12 cellular contexts compared by ENCODE assay signal in genomic region chr1:63189677-63190076, GRCh38.
DNase-seq lines count a peak whose midpoint lies in the region; ATAC-seq and TF ChIP-seq lines count a peak whose summit lies in the region.
"Had no signal": no experiment of that assay in that cellular context is flagged by ENCODE, and none has a peak within 500 bp of the region (broad histone marks: within the 10 kb centered on the region; RNA-seq: fewer than 3 reads in every experiment).

No MANE protein-coding gene starts in this region.

- H2BK12ac ChIP-seq in H9 (ENCODE audit: insufficient read length, low read depth, low read length), result no peak overlapping the region

- H2BK5ac ChIP-seq in H9 (ENCODE audit: insufficient read length, low read length), result no peak overlapping the region

- H3K4me1 ChIP-seq in H9 (ENCODE audit: insufficient read depth, low read length) (peaks cover 13% of the 10 kb centered on the region; the same call in 1 of the 2 replicates), heart right ventricle (no peaks in the 10 kb centered on the region)
- H3K4me1 ChIP-seq: prostate gland had no signal

- no peak overlapping the region for H3K9ac ChIP-seq in H9 (ENCODE audit: extremely low read depth, insufficient read length, low read length)

- DNase-seq in COLO668 (lab: John Stamatoyannopoulos, UW; ENCODE audit: unreplicated experiment) (peak; percentile 43), H9 (peak; percentile 77), NCI-H69 (lab: John Stamatoyannopoulos, UW) (peak; percentile 24), fibroblast of mammary gland (ENCODE audit: low read depth) (peak; percentile 0), NCI-H82 treated with DMSO at 0.1 percent for 48 hours (lab: John Stamatoyannopoulos, UW; ENCODE audit: unreplicated experiment) (no peak), heart right ventricle (no peak), DMS79 treated with DMSO at 0.1 percent for 48 hours (lab: John Stamatoyannopoulos, UW) (no peak)
- DNase-seq: CD8-positive, alpha-beta T cell; effector CD4-positive, alpha-beta T cell had no signal

- peak overlapping the region; percentile 53 for H3K4me2 ChIP-seq in H9 (ENCODE audit: insufficient read depth, insufficient read length, low read length)

- no peaks in the 10 kb centered on the region for H3K9me3 ChIP-seq in H9 (ENCODE audit: control insufficient read depth, low read depth, low read length)
- no peaks in the 10 kb centered on the region for H3K9me3 ChIP-seq in heart right ventricle
- H3K9me3 ChIP-seq: prostate gland had no signal

- no CpG with 5 or more reads among the region's 1 CpG for WGBS in H9 (ENCODE audit: extremely low coverage, insufficient read length, low lambda C conversion rate)
- WGBS in heart right ventricle, 2 donors, result 13 to 17% methylated on average over 1 of the region's 1 CpG

- H2BK120ac ChIP-seq in H9 (ENCODE audit: low read depth, low read length, poor library complexity, severe bottlenecking), result no peak overlapping the region

- H3K36me3 Mint-ChIP-seq in H9 (ENCODE audit: insufficient read depth in 1 of 3, low read depth in 3 of 3), result no peaks in the 10 kb centered on the region
- H3K36me3 Mint-ChIP-seq: CD8-positive, alpha-beta T cell had no signal

- H2BK20ac ChIP-seq in H9 (ENCODE audit: low read depth, low read length, poor library complexity, severe bottlenecking), result no peak overlapping the region

- H2AFZ ChIP-seq in H9 (ENCODE audit: low read length), result no peak overlapping the region

- H3K4me3 ChIP-seq in fibroblast of mammary gland (ENCODE audit: control insufficient read depth, low read depth, low read length) (no peak overlapping the region), heart right ventricle (no peak overlapping the region)
- H3K4me3 ChIP-seq: prostate gland had no signal

- no peaks in the 10 kb centered on the region for H3K79me2 ChIP-seq in H9 (ENCODE audit: insufficient read depth, low read length)

- no peaks in the 10 kb centered on the region for H3K23me2 ChIP-seq in H9 (ENCODE audit: insufficient read length, low read depth, low read length, poor library complexity, severe bottlenecking)

- no peak overlapping the region for H3K23ac ChIP-seq in H9 (ENCODE audit: insufficient read length, low read depth, low read length)

- H2AK5ac ChIP-seq in H9 (ENCODE audit: insufficient read length, low read length), result no peak overlapping the region

- no peak overlapping the region for H4K91ac ChIP-seq in H9 (ENCODE audit: insufficient read length, low read depth, low read length)

- no peak overlapping the region for H3K4ac ChIP-seq in H9 (ENCODE audit: low read depth, low read length)

- no peaks in the 10 kb centered on the region; the same call in 1 of the 2 replicates for H3K27me3 ChIP-seq in H9 (ENCODE audit: insufficient read depth, low read length)
- peaks cover 0 to 25% (median 5%) of the 10 kb centered on the region in 7 donors for H3K27me3 ChIP-seq in heart right ventricle

- no peak overlapping the region for H3K56ac ChIP-seq in H9 (ENCODE audit: insufficient read length, low read depth, low read length)

- intact Hi-C loops in heart right ventricle (cut with DNase I), result no loop called here

- no peak overlapping the region for H2BK15ac ChIP-seq in H9 (ENCODE audit: low read depth, low read length)

- peaks cover 41 to 44% of the 10 kb centered on the region in 2 experiments for H3K4me1 Mint-ChIP-seq in H9

- no peak overlapping the region for H3T11ph ChIP-seq in H9 (ENCODE audit: low read length)

- peak; percentile 81 for TF ChIP-seq CTCF in H9 (conservative IDR thresholded peaks at IDR 0.05)
- TF ChIP-seq CTCF in fibroblast of mammary gland (conservative IDR thresholded peaks at IDR 0.05; ENCODE audit: control insufficient read depth, insufficient read depth, low read depth, low read length), result peak; percentile 18
- TF ChIP-seq CTCF in heart right ventricle (IDR thresholded peaks at IDR 0.05), result no peak

- H4K8ac ChIP-seq in H9 (replicated peaks; ENCODE audit: insufficient read length, low read depth, low read length), result no peak overlapping the region

- H3K18ac ChIP-seq in H9 (ENCODE audit: insufficient read length, low read depth, low read length), result no peak overlapping the region

- H3K14ac ChIP-seq in H9 (ENCODE audit: insufficient read depth, low read length), result no peak overlapping the region

- no peaks in the 10 kb centered on the region for H3K79me1 ChIP-seq in H9 (ENCODE audit: insufficient read depth, low read depth, low read length, poor library complexity, severe bottlenecking)

- no peak overlapping the region for H4K5ac ChIP-seq in H9 (ENCODE audit: insufficient read length, low read depth, low read length)

- no peaks in the 10 kb centered on the region for H4K20me1 ChIP-seq in H9 (ENCODE audit: control insufficient read depth, insufficient read depth, insufficient read length)

- H3K27me3 Mint-ChIP-seq in H9 (ENCODE audit: low read depth), result no peaks in the 10 kb centered on the region

- H3K4me3 Mint-ChIP-seq in H9, result no peak overlapping the region
- H3K4me3 Mint-ChIP-seq: CD8-positive, alpha-beta T cell had no signal

- peak overlapping the region; percentile 4 to 27 (median 15); a peak in 5 of 7 replicates for H3K27ac Mint-ChIP-seq in H9
- H3K27ac Mint-ChIP-seq: CD8-positive, alpha-beta T cell had no signal

- H3K36me3 ChIP-seq in heart right ventricle, result no peaks in the 10 kb centered on the region
- H3K36me3 ChIP-seq: prostate gland had no signal

- no peak for ATAC-seq in activated CD4-positive, CD25-positive, alpha-beta regulatory T cell treated with anti-CD3 and anti-CD28 coated beads, Interleukin-2, amount 50 U/mL, for 24 hours
- ATAC-seq in heart right ventricle, result no peak
- ATAC-seq: CD8-positive, alpha-beta T cell; left lobe of liver had no signal

- no peaks in the 10 kb centered on the region for H3K9me3 Mint-ChIP-seq in H9
- H3K9me3 Mint-ChIP-seq: CD8-positive, alpha-beta T cell had no signal

- H3K27ac ChIP-seq in H9 (ENCODE audit: insufficient read length, low read depth, low read length) (peak overlapping the region; percentile 64), heart right ventricle (no peak overlapping the region)
- H3K27ac ChIP-seq: prostate gland had no signal

Comparison
In these comparisons a context has a peak if more than half of its experiments do, and no peak if none do; other contexts are left out.
1. DNase-seq: peak in COLO668 (single experiment), H9 (single experiment), NCI-H69 (single experiment) and fibroblast of mammary gland (single experiment); none in NCI-H82 treated with DMSO at 0.1 percent for 48 hours (single experiment), heart right ventricle (0 of 2) and DMS79 treated with DMSO at 0.1 percent for 48 hours (single experiment).
2. CTCF ChIP-seq: peak in H9 (single experiment) and fibroblast of mammary gland (single experiment); none in heart right ventricle (0 of 9).